Comparison of ENCODE assay signal across 1 cellular context in the genomic region with DNA sequence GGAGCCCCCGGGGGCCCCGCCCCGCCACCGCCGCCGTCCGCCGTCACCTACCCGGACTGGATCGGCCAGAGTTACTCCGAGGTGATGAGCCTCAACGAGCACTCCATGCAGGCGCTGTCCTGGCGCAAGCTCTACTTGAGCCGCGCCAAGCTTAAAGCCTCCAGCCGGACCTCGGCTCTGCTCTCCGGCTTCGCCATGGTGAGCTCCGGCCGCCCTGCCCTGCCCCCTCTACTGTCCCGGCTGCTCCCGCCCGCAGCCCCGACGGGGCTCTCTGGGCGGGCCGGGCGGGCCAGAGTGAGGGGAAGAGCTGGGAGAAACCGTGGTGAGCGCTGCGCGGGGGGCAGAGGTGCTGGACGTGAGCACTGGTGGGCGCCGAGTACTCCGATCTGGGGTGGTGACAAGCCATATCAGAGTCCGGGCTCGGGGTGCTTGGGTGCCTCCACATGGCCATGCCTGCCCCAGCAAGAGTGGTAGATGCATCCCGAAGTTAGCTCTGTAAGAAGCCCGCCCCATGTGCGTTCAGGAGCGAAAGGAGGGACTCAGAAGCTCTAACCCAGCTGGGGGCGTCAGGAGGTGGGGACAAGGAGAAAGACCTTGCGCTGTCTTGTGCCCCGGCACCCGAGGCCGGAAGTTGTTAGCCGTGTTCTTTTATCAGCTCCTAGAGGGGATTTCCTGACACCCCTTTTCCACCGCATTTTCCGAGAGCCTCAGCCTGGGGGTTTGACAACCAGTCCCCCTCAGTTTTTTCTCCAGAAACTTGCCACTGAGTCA.
A peak's percentile ranks its signal among the peaks of the same experiment; 100 is the strongest.
TF ChIP-seq lines count a peak whose summit lies in the region.

No MANE protein-coding gene starts in this region.

TF ChIP-seq in HepG2, 621 proteins besides CTCF, POLR2A, EP300 and RAD21 (continued from another document and continues in another):
- TF ChIP-seq, protein P1, sequence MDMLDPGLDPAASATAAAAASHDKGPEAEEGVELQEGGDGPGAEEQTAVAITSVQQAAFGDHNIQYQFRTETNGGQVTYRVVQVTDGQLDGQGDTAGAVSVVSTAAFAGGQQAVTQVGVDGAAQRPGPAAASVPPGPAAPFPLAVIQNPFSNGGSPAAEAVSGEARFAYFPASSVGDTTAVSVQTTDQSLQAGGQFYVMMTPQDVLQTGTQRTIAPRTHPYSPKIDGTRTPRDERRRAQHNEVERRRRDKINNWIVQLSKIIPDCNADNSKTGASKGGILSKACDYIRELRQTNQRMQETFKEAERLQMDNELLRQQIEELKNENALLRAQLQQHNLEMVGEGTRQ (IDR thresholded peaks at IDR 0.05; ENCODE audit: low read depth, low read length) = no peak
- TF ChIP-seq, protein P1 (CRISPR knock-in tag; IDR thresholded peaks at IDR 0.05; ENCODE audit: borderline replicate concordance) = 0 out of 2 replicates have a peak, but pooled peaks have one; percentile 30
- no peak for TF ChIP-seq ZBTB21 (CRISPR knock-in tag; IDR thresholded peaks at IDR 0.05)
- TF ChIP-seq ZNF850 (CRISPR knock-in tag; conservative IDR thresholded peaks at IDR 0.05) = no peak
- TF ChIP-seq, protein P2, sequence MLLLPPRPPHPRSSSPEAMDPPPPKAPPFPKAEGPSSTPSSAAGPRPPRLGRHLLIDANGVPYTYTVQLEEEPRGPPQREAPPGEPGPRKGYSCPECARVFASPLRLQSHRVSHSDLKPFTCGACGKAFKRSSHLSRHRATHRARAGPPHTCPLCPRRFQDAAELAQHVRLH (CRISPR knock-in tag; IDR thresholded peaks at IDR 0.05; ENCODE audit: borderline replicate concordance, low read depth) = no peak
- TF ChIP-seq, protein P3, sequence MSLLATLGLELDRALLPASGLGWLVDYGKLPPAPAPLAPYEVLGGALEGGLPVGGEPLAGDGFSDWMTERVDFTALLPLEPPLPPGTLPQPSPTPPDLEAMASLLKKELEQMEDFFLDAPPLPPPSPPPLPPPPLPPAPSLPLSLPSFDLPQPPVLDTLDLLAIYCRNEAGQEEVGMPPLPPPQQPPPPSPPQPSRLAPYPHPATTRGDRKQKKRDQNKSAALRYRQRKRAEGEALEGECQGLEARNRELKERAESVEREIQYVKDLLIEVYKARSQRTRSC (CRISPR knock-in tag; IDR thresholded peaks at IDR 0.05; ENCODE audit: low read depth) = no peak
- 0 out of 2 replicates have a peak, but pooled peaks have one; percentile 13 for TF ChIP-seq SP5 (CRISPR knock-in tag; IDR thresholded peaks at IDR 0.05; ENCODE audit: borderline replicate concordance, low read depth)
- no peak for TF ChIP-seq CBFB (CRISPR knock-in tag; IDR thresholded peaks at IDR 0.05)
- no peak for TF ChIP-seq ZFP36L1 (CRISPR knock-in tag; IDR thresholded peaks at IDR 0.05)
- no peak for TF ChIP-seq MAFG (CRISPR knock-in tag; IDR thresholded peaks at IDR 0.05)
- peak; percentile 41; the same call in 1 of the 2 replicates for TF ChIP-seq HDAC1 (CRISPR knock-in tag; IDR thresholded peaks at IDR 0.05)
- TF ChIP-seq HOXA7 (CRISPR knock-in tag; IDR thresholded peaks at IDR 0.05) = no peak
- no peak for TF ChIP-seq ZNF12 (CRISPR knock-in tag; IDR thresholded peaks at IDR 0.05)
- no peak for TF ChIP-seq ZNF616 (CRISPR knock-in tag; IDR thresholded peaks at IDR 0.05; ENCODE audit: low read depth)
- no peak for TF ChIP-seq ZNF253 (CRISPR knock-in tag; IDR thresholded peaks at IDR 0.05; ENCODE audit: borderline replicate concordance)
- TF ChIP-seq, protein P4, sequence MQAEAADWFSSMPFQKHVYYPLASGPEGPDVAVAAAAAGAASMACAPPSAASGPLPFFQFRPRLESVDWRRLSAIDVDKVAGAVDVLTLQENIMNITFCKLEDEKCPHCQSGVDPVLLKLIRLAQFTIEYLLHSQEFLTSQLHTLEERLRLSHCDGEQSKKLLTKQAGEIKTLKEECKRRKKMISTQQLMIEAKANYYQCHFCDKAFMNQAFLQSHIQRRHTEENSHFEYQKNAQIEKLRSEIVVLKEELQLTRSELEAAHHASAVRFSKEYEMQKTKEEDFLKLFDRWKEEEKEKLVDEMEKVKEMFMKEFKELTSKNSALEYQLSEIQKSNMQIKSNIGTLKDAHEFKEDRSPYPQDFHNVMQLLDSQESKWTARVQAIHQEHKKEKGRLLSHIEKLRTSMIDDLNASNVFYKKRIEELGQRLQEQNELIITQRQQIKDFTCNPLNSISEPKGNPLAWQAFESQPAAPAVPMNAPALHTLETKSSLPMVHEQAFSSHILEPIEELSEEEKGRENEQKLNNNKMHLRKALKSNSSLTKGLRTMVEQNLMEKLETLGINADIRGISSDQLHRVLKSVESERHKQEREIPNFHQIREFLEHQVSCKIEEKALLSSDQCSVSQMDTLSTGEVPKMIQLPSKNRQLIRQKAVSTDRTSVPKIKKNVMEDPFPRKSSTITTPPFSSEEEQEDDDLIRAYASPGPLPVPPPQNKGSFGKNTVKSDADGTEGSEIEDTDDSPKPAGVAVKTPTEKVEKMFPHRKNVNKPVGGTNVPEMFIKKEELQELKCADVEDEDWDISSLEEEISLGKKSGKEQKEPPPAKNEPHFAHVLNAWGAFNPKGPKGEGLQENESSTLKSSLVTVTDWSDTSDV (CRISPR knock-in tag; IDR thresholded peaks at IDR 0.05) = no peak
- no peak for TF ChIP-seq MATR3 (CRISPR knock-in tag; IDR thresholded peaks at IDR 0.05)
- TF ChIP-seq, protein P5, sequence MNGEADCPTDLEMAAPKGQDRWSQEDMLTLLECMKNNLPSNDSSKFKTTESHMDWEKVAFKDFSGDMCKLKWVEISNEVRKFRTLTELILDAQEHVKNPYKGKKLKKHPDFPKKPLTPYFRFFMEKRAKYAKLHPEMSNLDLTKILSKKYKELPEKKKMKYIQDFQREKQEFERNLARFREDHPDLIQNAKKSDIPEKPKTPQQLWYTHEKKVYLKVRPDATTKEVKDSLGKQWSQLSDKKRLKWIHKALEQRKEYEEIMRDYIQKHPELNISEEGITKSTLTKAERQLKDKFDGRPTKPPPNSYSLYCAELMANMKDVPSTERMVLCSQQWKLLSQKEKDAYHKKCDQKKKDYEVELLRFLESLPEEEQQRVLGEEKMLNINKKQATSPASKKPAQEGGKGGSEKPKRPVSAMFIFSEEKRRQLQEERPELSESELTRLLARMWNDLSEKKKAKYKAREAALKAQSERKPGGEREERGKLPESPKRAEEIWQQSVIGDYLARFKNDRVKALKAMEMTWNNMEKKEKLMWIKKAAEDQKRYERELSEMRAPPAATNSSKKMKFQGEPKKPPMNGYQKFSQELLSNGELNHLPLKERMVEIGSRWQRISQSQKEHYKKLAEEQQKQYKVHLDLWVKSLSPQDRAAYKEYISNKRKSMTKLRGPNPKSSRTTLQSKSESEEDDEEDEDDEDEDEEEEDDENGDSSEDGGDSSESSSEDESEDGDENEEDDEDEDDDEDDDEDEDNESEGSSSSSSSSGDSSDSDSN (CRISPR knock-in tag; IDR thresholded peaks at IDR 0.05) = peak; percentile 83
- TF ChIP-seq ZNF652 (CRISPR knock-in tag; IDR thresholded peaks at IDR 0.05; ENCODE audit: borderline replicate concordance, low read depth) = no peak
- TF ChIP-seq THYN1 (CRISPR knock-in tag; IDR thresholded peaks at IDR 0.05; ENCODE audit: borderline replicate concordance, low read depth) = no peak
- 0 out of 2 replicates have a peak, but pooled peaks have one; percentile 15 for TF ChIP-seq PRMT3 (CRISPR knock-in tag; IDR thresholded peaks at IDR 0.05; ENCODE audit: borderline replicate concordance, low read depth)
- TF ChIP-seq ZNF124 (CRISPR knock-in tag; IDR thresholded peaks at IDR 0.05) = no peak
- no peak for TF ChIP-seq TSC22D2 (CRISPR knock-in tag; IDR thresholded peaks at IDR 0.05; ENCODE audit: borderline replicate concordance)
- TF ChIP-seq KDM1A (CRISPR knock-in tag; IDR thresholded peaks at IDR 0.05) = no peak
- TF ChIP-seq, protein P6, sequence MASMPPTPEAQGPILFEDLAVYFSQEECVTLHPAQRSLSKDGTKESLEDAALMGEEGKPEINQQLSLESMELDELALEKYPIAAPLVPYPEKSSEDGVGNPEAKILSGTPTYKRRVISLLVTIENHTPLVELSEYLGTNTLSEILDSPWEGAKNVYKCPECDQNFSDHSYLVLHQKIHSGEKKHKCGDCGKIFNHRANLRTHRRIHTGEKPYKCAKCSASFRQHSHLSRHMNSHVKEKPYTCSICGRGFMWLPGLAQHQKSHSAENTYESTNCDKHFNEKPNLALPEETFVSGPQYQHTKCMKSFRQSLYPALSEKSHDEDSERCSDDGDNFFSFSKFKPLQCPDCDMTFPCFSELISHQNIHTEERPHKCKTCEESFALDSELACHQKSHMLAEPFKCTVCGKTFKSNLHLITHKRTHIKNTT (CRISPR knock-in tag; IDR thresholded peaks at IDR 0.05) = no peak
- TF ChIP-seq ZNF678 (CRISPR knock-in tag; IDR thresholded peaks at IDR 0.05) = no peak
- TF ChIP-seq CCAR2 (optimal IDR thresholded peaks at IDR 0.05; ENCODE audit: low read depth, low read length) = no peak
- TF ChIP-seq ZNF556 (CRISPR knock-in tag; IDR thresholded peaks at IDR 0.05; ENCODE audit: borderline replicate concordance) = no peak
- no peak for TF ChIP-seq SMARCE1 (IDR thresholded peaks at IDR 0.05; ENCODE audit: borderline replicate concordance)
- no peak for TF ChIP-seq PTBP1 (IDR thresholded peaks at IDR 0.05; ENCODE audit: low read depth, low read length, poor library complexity, severe bottlenecking)
- TF ChIP-seq MIER3 (CRISPR knock-in tag; IDR thresholded peaks at IDR 0.05; ENCODE audit: borderline replicate concordance) = no peak
- TF ChIP-seq AHR (CRISPR knock-in tag; IDR thresholded peaks at IDR 0.05) = no peak
- TF ChIP-seq RELA (CRISPR knock-in tag; IDR thresholded peaks at IDR 0.05) = no peak
- TF ChIP-seq, protein P7, sequence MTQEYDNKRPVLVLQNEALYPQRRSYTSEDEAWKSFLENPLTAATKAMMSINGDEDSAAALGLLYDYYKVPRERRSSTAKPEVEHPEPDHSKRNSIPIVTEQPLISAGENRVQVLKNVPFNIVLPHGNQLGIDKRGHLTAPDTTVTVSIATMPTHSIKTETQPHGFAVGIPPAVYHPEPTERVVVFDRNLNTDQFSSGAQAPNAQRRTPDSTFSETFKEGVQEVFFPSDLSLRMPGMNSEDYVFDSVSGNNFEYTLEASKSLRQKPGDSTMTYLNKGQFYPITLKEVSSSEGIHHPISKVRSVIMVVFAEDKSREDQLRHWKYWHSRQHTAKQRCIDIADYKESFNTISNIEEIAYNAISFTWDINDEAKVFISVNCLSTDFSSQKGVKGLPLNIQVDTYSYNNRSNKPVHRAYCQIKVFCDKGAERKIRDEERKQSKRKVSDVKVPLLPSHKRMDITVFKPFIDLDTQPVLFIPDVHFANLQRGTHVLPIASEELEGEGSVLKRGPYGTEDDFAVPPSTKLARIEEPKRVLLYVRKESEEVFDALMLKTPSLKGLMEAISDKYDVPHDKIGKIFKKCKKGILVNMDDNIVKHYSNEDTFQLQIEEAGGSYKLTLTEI (CRISPR knock-in tag; conservative IDR thresholded peaks at IDR 0.05) = no peak
- no peak for TF ChIP-seq MEIS1 (CRISPR knock-in tag; IDR thresholded peaks at IDR 0.05; ENCODE audit: borderline replicate concordance)
- no peak for TF ChIP-seq RCOR2 (CRISPR knock-in tag; IDR thresholded peaks at IDR 0.05)
- TF ChIP-seq, protein P8, sequence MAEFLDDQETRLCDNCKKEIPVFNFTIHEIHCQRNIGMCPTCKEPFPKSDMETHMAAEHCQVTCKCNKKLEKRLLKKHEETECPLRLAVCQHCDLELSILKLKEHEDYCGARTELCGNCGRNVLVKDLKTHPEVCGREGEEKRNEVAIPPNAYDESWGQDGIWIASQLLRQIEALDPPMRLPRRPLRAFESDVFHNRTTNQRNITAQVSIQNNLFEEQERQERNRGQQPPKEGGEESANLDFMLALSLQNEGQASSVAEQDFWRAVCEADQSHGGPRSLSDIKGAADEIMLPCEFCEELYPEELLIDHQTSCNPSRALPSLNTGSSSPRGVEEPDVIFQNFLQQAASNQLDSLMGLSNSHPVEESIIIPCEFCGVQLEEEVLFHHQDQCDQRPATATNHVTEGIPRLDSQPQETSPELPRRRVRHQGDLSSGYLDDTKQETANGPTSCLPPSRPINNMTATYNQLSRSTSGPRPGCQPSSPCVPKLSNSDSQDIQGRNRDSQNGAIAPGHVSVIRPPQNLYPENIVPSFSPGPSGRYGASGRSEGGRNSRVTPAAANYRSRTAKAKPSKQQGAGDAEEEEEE (CRISPR knock-in tag; IDR thresholded peaks at IDR 0.05; ENCODE audit: borderline replicate concordance) = no peak
- no peak for TF ChIP-seq LCORL (IDR thresholded peaks at IDR 0.05)
- TF ChIP-seq LCORL (CRISPR knock-in tag; IDR thresholded peaks at IDR 0.05) = peak; percentile 23; the same call in 1 of the 2 replicates
- TF ChIP-seq ZNF660 (CRISPR knock-in tag; IDR thresholded peaks at IDR 0.05; ENCODE audit: borderline replicate concordance, low read depth) = no peak
- TF ChIP-seq ZIK1 (CRISPR knock-in tag; IDR thresholded peaks at IDR 0.05; ENCODE audit: borderline replicate concordance, low read depth) = no peak
- no peak for TF ChIP-seq ZNF878 (CRISPR knock-in tag; IDR thresholded peaks at IDR 0.05)
- TF ChIP-seq, protein P9, sequence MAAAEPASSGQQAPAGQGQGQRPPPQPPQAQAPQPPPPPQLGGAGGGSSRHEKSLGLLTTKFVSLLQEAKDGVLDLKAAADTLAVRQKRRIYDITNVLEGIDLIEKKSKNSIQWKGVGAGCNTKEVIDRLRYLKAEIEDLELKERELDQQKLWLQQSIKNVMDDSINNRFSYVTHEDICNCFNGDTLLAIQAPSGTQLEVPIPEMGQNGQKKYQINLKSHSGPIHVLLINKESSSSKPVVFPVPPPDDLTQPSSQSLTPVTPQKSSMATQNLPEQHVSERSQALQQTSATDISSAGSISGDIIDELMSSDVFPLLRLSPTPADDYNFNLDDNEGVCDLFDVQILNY (CRISPR knock-in tag; conservative IDR thresholded peaks at IDR 0.05) = no peak
- TF ChIP-seq ZNF841 (CRISPR knock-in tag; IDR thresholded peaks at IDR 0.05; ENCODE audit: borderline replicate concordance) = no peak
- no peak for TF ChIP-seq NFE2L1 (CRISPR knock-in tag; IDR thresholded peaks at IDR 0.05; ENCODE audit: borderline replicate concordance)
- no peak for TF ChIP-seq ZSCAN21 (CRISPR knock-in tag; IDR thresholded peaks at IDR 0.05; ENCODE audit: borderline replicate concordance)
- TF ChIP-seq TEAD3 (CRISPR knock-in tag; optimal IDR thresholded peaks at IDR 0.05; ENCODE audit: borderline replicate concordance) = peak; percentile 23
- TF ChIP-seq GABPA (IDR thresholded peaks at IDR 0.05; ENCODE audit: low read depth, low read length) = no peak
- peak; percentile 28; the same call in 1 of the 2 replicates for TF ChIP-seq GABPA (CRISPR knock-in tag; IDR thresholded peaks at IDR 0.05; ENCODE audit: low read depth)
- no peak for TF ChIP-seq TARDBP (CRISPR knock-in tag; IDR thresholded peaks at IDR 0.05)
- 0 out of 2 replicates have a peak, but pooled peaks have one; percentile 8 for TF ChIP-seq FOSL2 (CRISPR knock-in tag; IDR thresholded peaks at IDR 0.05)
